Comparison of ENCODE assay signal across 34 cellular contexts in the genomic region with DNA sequence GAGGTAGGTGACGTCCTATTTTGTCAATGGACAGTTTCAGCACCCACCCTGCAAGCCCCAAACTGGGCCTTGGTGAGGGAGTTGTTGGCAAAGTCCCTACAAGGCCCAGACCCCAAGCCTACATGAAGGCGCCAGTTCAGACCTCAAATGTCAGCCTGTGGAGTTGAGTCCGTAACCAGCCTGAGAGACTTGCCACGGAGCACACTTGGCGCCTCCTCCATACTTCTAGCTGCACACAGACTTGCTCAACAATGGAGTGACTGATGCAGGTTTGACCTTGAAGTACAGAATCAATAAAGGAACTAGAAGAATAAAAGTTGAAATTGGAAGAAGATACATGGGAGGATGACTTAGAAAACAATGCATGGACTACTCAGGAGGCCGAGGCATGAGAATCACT.
"Had no signal": no experiment of that assay in that cellular context is flagged by ENCODE, and none has a peak within 500 bp of the region (broad histone marks: within the 10 kb centered on the region; RNA-seq: fewer than 3 reads in every experiment).

No MANE protein-coding gene starts in this region.

- H3K4me1 Mint-ChIP-seq: activated CD4-positive, alpha-beta memory T cell treated with anti-CD3 and anti-CD28 coated beads, Interleukin-2, amount 10 ng/mL, durations not matched to agents 7 days and 5 days; activated CD8-positive, alpha-beta memory T cell treated with anti-CD3 and anti-CD28 coated beads, Interleukin-2, amount 10 ng/mL, durations not matched to agents 7 days and 5 days; activated naive CD4-positive, alpha-beta T cell treated with anti-CD3 and anti-CD28 coated beads, Interleukin-2, amount 10 ng/mL, durations not matched to agents 7 days and 5 days; activated naive CD8-positive, alpha-beta T cell treated with anti-CD3 and anti-CD28 coated beads, Interleukin-2, amount 10 ng/mL, durations not matched to agents 7 days and 5 days; activated naive CD8-positive, alpha-beta T cell treated with anti-CD3 and anti-CD28 coated beads, Interleukin-2, amount 50 U/mL, for 24 hours had no signal

- H3K4me1 ChIP-seq: ascending aorta had no signal

- H3K27me3 Mint-ChIP-seq: activated CD4-positive, alpha-beta memory T cell treated with anti-CD3 and anti-CD28 coated beads, Interleukin-2, amount 10 ng/mL, durations not matched to agents 7 days and 5 days; activated CD4-positive, alpha-beta T cell treated with anti-CD3 and anti-CD28 coated beads, Interleukin-2, amount 10 ng/mL, durations not matched to agents 7 days and 5 days; activated CD8-positive, alpha-beta memory T cell treated with anti-CD3 and anti-CD28 coated beads, Interleukin-2, amount 10 ng/mL, durations not matched to agents 7 days and 5 days; activated naive CD4-positive, alpha-beta T cell treated with anti-CD3 and anti-CD28 coated beads, Interleukin-2, amount 10 ng/mL, durations not matched to agents 7 days and 5 days; activated naive CD4-positive, alpha-beta T cell treated with anti-CD3 and anti-CD28 coated beads, Interleukin-2, amount 50 U/mL, for 24 hours had no signal

- H3K36me3 ChIP-seq: ascending aorta, WERI-Rb-1 had no signal

- H3K27me3 ChIP-seq: ascending aorta had no signal

- H3K4me3 ChIP-seq: ascending aorta had no signal

- H3K27ac Mint-ChIP-seq: activated CD4-positive, alpha-beta memory T cell treated with anti-CD3 and anti-CD28 coated beads, Interleukin-2, amount 10 ng/mL, durations not matched to agents 7 days and 5 days; activated CD4-positive, alpha-beta T cell treated with anti-CD3 and anti-CD28 coated beads for 36 hours; activated CD4-positive, alpha-beta T cell treated with anti-CD3 and anti-CD28 coated beads, Interleukin-2, amount 10 ng/mL, durations not matched to agents 7 days and 5 days; activated CD8-positive, alpha-beta memory T cell treated with anti-CD3 and anti-CD28 coated beads, Interleukin-2, amount 10 ng/mL, durations not matched to agents 7 days and 5 days; activated CD8-positive, alpha-beta T cell treated with anti-CD3 and anti-CD28 coated beads, Interleukin-2, amount 10 ng/mL, durations not matched to agents 7 days and 5 days; activated naive CD4-positive, alpha-beta T cell treated with anti-CD3 and anti-CD28 coated beads, Interleukin-2, amount 10 ng/mL, durations not matched to agents 7 days and 5 days; activated naive CD4-positive, alpha-beta T cell treated with anti-CD3 and anti-CD28 coated beads, Interleukin-2, amount 50 U/mL, for 24 hours; activated naive CD8-positive, alpha-beta T cell; activated naive CD8-positive, alpha-beta T cell treated with anti-CD3 and anti-CD28 coated beads, Interleukin-2, amount 10 ng/mL, durations not matched to agents 7 days and 5 days; activated naive CD8-positive, alpha-beta T cell treated with anti-CD3 and anti-CD28 coated beads, Interleukin-2, amount 50 U/mL, for 24 hours; activated T-cell treated with anti-CD3 and anti-CD28 coated beads, Interleukin-2, amount 50 U/mL, for 24 hours; activated T-helper 2 cell treated with anti-CD3 and anti-CD28 coated beads, Interferon-gamma antibody, Interleukin-2, Interleukin-4, amounts not matched to agents 10 μg/mL and 5 μg/mL and 100 μg/mL, durations not matched to agents 14 hours and 24 hours and 36 hours; T-helper 1 cell treated with Interleukin-12 subunit alpha and Interleukin-12 subunit beta and Interleukin-4 antibody, amounts not matched to agents 30 μg/mL and 1 μg/mL, for 36 hours; T-helper 2 cell treated with Interferon-gamma antibody and Interleukin-4, amounts not matched to agents 5 μg/mL and 100 μg/mL, for 36 hours; WTC11 had no signal

- H3K4me3 Mint-ChIP-seq: activated CD4-positive, alpha-beta memory T cell treated with anti-CD3 and anti-CD28 coated beads, Interleukin-2, amount 10 ng/mL, durations not matched to agents 7 days and 5 days; activated CD4-positive, alpha-beta T cell treated with anti-CD3 and anti-CD28 coated beads for 36 hours; activated CD4-positive, alpha-beta T cell treated with anti-CD3 and anti-CD28 coated beads, Interleukin-2, amount 10 ng/mL, durations not matched to agents 7 days and 5 days; activated CD8-positive, alpha-beta memory T cell treated with anti-CD3 and anti-CD28 coated beads, Interleukin-2, amount 10 ng/mL, durations not matched to agents 7 days and 5 days; activated CD8-positive, alpha-beta T cell treated with anti-CD3 and anti-CD28 coated beads, Interleukin-2, amount 10 ng/mL, durations not matched to agents 7 days and 5 days; activated naive CD4-positive, alpha-beta T cell treated with anti-CD3 and anti-CD28 coated beads, Interleukin-2, amount 10 ng/mL, durations not matched to agents 7 days and 5 days; activated naive CD4-positive, alpha-beta T cell treated with anti-CD3 and anti-CD28 coated beads, Interleukin-2, amount 50 U/mL, for 24 hours; activated naive CD8-positive, alpha-beta T cell; activated naive CD8-positive, alpha-beta T cell treated with anti-CD3 and anti-CD28 coated beads, Interleukin-2, amount 10 ng/mL, durations not matched to agents 7 days and 5 days; activated naive CD8-positive, alpha-beta T cell treated with anti-CD3 and anti-CD28 coated beads, Interleukin-2, amount 50 U/mL, for 24 hours; activated T-cell treated with anti-CD3 and anti-CD28 coated beads, Interleukin-2, amount 50 U/mL, for 24 hours; brain; T-helper 1 cell treated with Interleukin-12 subunit alpha and Interleukin-12 subunit beta and Interleukin-4 antibody, amounts not matched to agents 30 μg/mL and 1 μg/mL, for 36 hours; T-helper 2 cell treated with Interferon-gamma antibody and Interleukin-4, amounts not matched to agents 5 μg/mL and 100 μg/mL, for 36 hours; WTC11 had no signal

- H3K36me3 Mint-ChIP-seq: activated CD8-positive, alpha-beta memory T cell treated with anti-CD3 and anti-CD28 coated beads, Interleukin-2, amount 10 ng/mL, durations not matched to agents 7 days and 5 days; activated naive CD4-positive, alpha-beta T cell treated with anti-CD3 and anti-CD28 coated beads, Interleukin-2, amount 10 ng/mL, durations not matched to agents 7 days and 5 days; activated naive CD8-positive, alpha-beta T cell; activated naive CD8-positive, alpha-beta T cell treated with anti-CD3 and anti-CD28 coated beads, Interleukin-2, amount 10 ng/mL, durations not matched to agents 7 days and 5 days had no signal

- H3K27ac ChIP-seq: ascending aorta, WERI-Rb-1 had no signal

- DNase-seq: activated CD4-positive, alpha-beta memory T cell treated with anti-CD3 and anti-CD28 coated beads, Interleukin-2, amount 10 ng/mL, durations not matched to agents 7 days and 5 days; activated CD4-positive, alpha-beta T cell treated with anti-CD3 and anti-CD28 coated beads for 1 hour; activated CD4-positive, alpha-beta T cell treated with anti-CD3 and anti-CD28 coated beads for 36 hours; activated CD4-positive, alpha-beta T cell treated with anti-CD3 and anti-CD28 coated beads for 48 hours; activated CD4-positive, alpha-beta T cell treated with anti-CD3 and anti-CD28 coated beads, Interleukin-2, amount 10 ng/mL, durations not matched to agents 7 days and 5 days; activated CD4-positive, alpha-beta T cell treated with anti-CD3 and anti-CD28 coated beads, Interleukin-2, amount 50 U/mL, for 48 hours; activated CD4-positive, CD25-positive, alpha-beta regulatory T cell; activated CD8-positive, alpha-beta memory T cell treated with anti-CD3 and anti-CD28 coated beads for 24 hours; activated CD8-positive, alpha-beta memory T cell treated with anti-CD3 and anti-CD28 coated beads, Interleukin-2, amount 10 ng/mL, durations not matched to agents 7 days and 5 days; activated CD8-positive, alpha-beta memory T cell treated with anti-CD3 and anti-CD28 coated beads, Interleukin-2, amount 50 U/mL, for 48 hours; activated CD8-positive, alpha-beta T cell treated with anti-CD3 and anti-CD28 coated beads, Interleukin-2, amount 10 ng/mL, durations not matched to agents 7 days and 5 days; activated effector memory CD4-positive, alpha-beta T cell treated with Interleukin-2 at 50 U/mL for 16 hours; activated gamma-delta T cell; activated naive CD4-positive, alpha-beta T cell treated with anti-CD3 and anti-CD28 coated beads, Interleukin-2, amount 10 ng/mL, durations not matched to agents 7 days and 5 days; activated naive CD4-positive, alpha-beta T cell treated with Interleukin-2 at 50 U/mL for 16 hours; activated naive CD8-positive, alpha-beta T cell treated with anti-CD3 and anti-CD28 coated beads, Interleukin-2, amount 10 ng/mL, durations not matched to agents 7 days and 5 days; activated naive CD8-positive, alpha-beta T cell treated with anti-CD3 and anti-CD28 coated beads, Interleukin-2, amount 50 U/mL, for 24 hours; activated T-cell treated with anti-CD3 and anti-CD28 coated beads, Interleukin-2, amount 50 U/mL, for 24 hours; activated T-cell treated with anti-CD3 and anti-CD28 coated beads, Interleukin-2, amount 50 U/mL, for 48 hours; amygdala; anterior cingulate cortex; central memory CD4-positive, alpha-beta T cell; T-helper 1 cell; T-helper 2 cell; T-helper 9 cell; WERI-Rb-1 had no signal
